In genomic region chr1:225813250-225813964, GRCh38 we compare ENCODE assay signal across 9 cellular contexts. TPM values are rescaled to one million over a fixed set of nuclear protein-coding genes. Genes with fewer than 3 reads are reported as not detected.
A peak's percentile ranks its signal among the peaks of the same experiment; 100 is the strongest.
DNase-seq lines count a peak whose midpoint lies in the region; ATAC-seq and TF ChIP-seq lines count a peak whose summit lies in the region.
"Had no signal": no experiment of that assay in that cellular context is flagged by ENCODE, and none has a peak within 500 bp of the region (broad histone marks: within the 10 kb centered on the region; RNA-seq: fewer than 3 reads in every experiment).

No MANE protein-coding gene starts in this region.

- peaks cover 5% of the 10 kb centered on the region for H3K27me3 Mint-ChIP-seq in progenitor cell of endocrine pancreas
- H3K27me3 Mint-ChIP-seq: stimulated activated naive CD8-positive, alpha-beta T cell treated with anti-CD3 and anti-CD28 coated beads, Interleukin-15, Interleukin-2, amounts not matched to agents 100 ng/mL and 50 ng/mL, for 24 hours had no signal

- 7 to 31% methylated on average over 5 to 9 of the region's 10 CpGs for WGBS in esophagus squamous epithelium, 2 donors

- TF ChIP-seq CTCF in esophagus squamous epithelium (IDR thresholded peaks at IDR 0.05) (no peak), progenitor cell of endocrine pancreas (IDR thresholded peaks at IDR 0.05; ENCODE audit: unreplicated experiment) (no peak)

- peak overlapping the region; percentile 86 to 96 (median 96) for H3K27ac ChIP-seq in esophagus squamous epithelium

- H3K36me3 ChIP-seq in esophagus squamous epithelium = peaks cover 0 to 4% (median 0%) of the 10 kb centered on the region in 3 donors

- H3K9me3 Mint-ChIP-seq in progenitor cell of endocrine pancreas (ENCODE audit: low read depth) = no peaks in the 10 kb centered on the region
- H3K9me3 Mint-ChIP-seq: stimulated activated naive CD8-positive, alpha-beta T cell treated with anti-CD3 and anti-CD28 coated beads, Interleukin-15, Interleukin-2, amounts not matched to agents 100 ng/mL and 50 ng/mL, for 24 hours had no signal

- H3K4me1 Mint-ChIP-seq in progenitor cell of endocrine pancreas (ENCODE audit: low read depth) = peaks cover 40% of the 10 kb centered on the region

- peak in 1 of 4 donors; percentile 35 for TF ChIP-seq POLR2A in esophagus squamous epithelium (IDR thresholded peaks at IDR 0.05)

- no peaks in the 10 kb centered on the region for H3K9me3 ChIP-seq in esophagus squamous epithelium

- H3K4me3 ChIP-seq in esophagus squamous epithelium = peak overlapping the region in 2 of 4 donors; percentile 14 to 42

- H3K4me1 ChIP-seq in esophagus squamous epithelium = peaks cover 69 to 91% (median 72%) of the 10 kb centered on the region in 3 donors

- peak overlapping the region; percentile 15 for H3K27ac Mint-ChIP-seq in progenitor cell of endocrine pancreas
- H3K27ac Mint-ChIP-seq: stimulated activated naive CD8-positive, alpha-beta T cell treated with anti-CD3 and anti-CD28 coated beads, Interleukin-15, Interleukin-2, amounts not matched to agents 100 ng/mL and 50 ng/mL, for 24 hours had no signal

- DNase-seq in H4 (ENCODE audit: low spot score) (peak; percentile 89), NOMO-1 treated with DMSO at 0.1 percent for 48 hours (lab: John Stamatoyannopoulos, UW; ENCODE audit: unreplicated experiment) (peak; percentile 79), esophagus squamous epithelium (lab: John Stamatoyannopoulos, UW) (no peak), progenitor cell of endocrine pancreas (ENCODE audit: low spot score, unreplicated experiment) (no peak), AML-193 (lab: John Stamatoyannopoulos, UW) (no peak)

- intact Hi-C loops in esophagus squamous epithelium (cut with DNase I) = no loop called here

- ATAC-seq in GM21381 (IDR thresholded peaks at IDR 0.05; ENCODE audit: unreplicated experiment) = no peak
- no peak for ATAC-seq in HG03432 (IDR thresholded peaks at IDR 0.05; ENCODE audit: unreplicated experiment)
- ATAC-seq in GM18868 (IDR thresholded peaks at IDR 0.05; ENCODE audit: unreplicated experiment) = no peak

- no peak overlapping the region for H3K4me3 Mint-ChIP-seq in progenitor cell of endocrine pancreas (ENCODE audit: low read depth)
- H3K4me3 Mint-ChIP-seq: stimulated activated naive CD8-positive, alpha-beta T cell treated with anti-CD3 and anti-CD28 coated beads, Interleukin-15, Interleukin-2, amounts not matched to agents 100 ng/mL and 50 ng/mL, for 24 hours had no signal

- H3K36me3 Mint-ChIP-seq in progenitor cell of endocrine pancreas (ENCODE audit: insufficient read depth) = no peaks in the 10 kb centered on the region

- no peaks in the 10 kb centered on the region for H3K27me3 ChIP-seq in esophagus squamous epithelium

RNA-seq across cellular contexts. Expression of gene EPHX1, which starts 3.5 kb away (rescaled TPM):
- 106 and 153 TPM in 2 replicates for total RNA-seq in H4 (2014; rRNA removed; shearing (Covaris generic))
- total RNA-seq in esophagus squamous epithelium (100 to 1,000 TPM in 3 of 4 donors, 10 to 100 TPM in 1; 78.7 to 237 (median 151) TPM), progenitor cell of endocrine pancreas (41.2 and 41.5 TPM in 2 replicates)

RNA-seq across cellular contexts. Expression of gene SRP9, which starts 35.8 kb away (rescaled TPM):
- 607 and 630 TPM in 2 replicates for total RNA-seq in H4 (2014; rRNA removed; shearing (Covaris generic))
- total RNA-seq in esophagus squamous epithelium (100 to 1,000 TPM; 115 to 229 (median 175) TPM), progenitor cell of endocrine pancreas (406 and 423 TPM in 2 replicates)

Comparison
In these comparisons a context has a peak if more than half of its experiments do, and no peak if none do; other contexts are left out.
1. DNase-seq: peak in H4 (single experiment) and NOMO-1 treated with DMSO at 0.1 percent for 48 hours (single experiment); none in esophagus squamous epithelium (single experiment), progenitor cell of endocrine pancreas (single experiment) and AML-193 (0 of 2).